1 cellular context compared by ENCODE assay signal in the genomic region with DNA sequence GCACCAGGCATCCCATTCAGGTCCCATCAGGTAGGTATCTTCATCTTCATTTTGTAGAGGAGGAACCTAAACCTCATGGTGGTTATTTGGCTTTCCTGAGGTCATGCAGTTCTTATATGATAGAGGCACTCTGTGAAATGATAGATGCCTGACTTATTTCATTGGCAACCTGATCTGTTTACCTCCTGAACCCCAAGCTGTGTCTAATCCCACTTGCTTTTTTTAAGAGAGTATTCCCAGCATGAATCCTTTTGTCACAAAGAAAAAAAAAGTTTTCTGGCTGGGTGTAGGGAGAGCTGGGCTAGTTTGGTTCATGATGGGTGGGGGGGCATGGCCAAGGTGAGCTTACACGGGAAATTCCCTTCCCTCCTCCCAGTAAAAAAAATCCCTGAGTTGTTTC.
TF ChIP-seq lines count a peak whose summit lies in the region.

No MANE protein-coding gene starts in this region.

TF ChIP-seq in HEK293, 187 proteins besides CTCF, POLR2A, EP300 and RAD21 (continued from another document):
- TF ChIP-seq, protein P1, sequence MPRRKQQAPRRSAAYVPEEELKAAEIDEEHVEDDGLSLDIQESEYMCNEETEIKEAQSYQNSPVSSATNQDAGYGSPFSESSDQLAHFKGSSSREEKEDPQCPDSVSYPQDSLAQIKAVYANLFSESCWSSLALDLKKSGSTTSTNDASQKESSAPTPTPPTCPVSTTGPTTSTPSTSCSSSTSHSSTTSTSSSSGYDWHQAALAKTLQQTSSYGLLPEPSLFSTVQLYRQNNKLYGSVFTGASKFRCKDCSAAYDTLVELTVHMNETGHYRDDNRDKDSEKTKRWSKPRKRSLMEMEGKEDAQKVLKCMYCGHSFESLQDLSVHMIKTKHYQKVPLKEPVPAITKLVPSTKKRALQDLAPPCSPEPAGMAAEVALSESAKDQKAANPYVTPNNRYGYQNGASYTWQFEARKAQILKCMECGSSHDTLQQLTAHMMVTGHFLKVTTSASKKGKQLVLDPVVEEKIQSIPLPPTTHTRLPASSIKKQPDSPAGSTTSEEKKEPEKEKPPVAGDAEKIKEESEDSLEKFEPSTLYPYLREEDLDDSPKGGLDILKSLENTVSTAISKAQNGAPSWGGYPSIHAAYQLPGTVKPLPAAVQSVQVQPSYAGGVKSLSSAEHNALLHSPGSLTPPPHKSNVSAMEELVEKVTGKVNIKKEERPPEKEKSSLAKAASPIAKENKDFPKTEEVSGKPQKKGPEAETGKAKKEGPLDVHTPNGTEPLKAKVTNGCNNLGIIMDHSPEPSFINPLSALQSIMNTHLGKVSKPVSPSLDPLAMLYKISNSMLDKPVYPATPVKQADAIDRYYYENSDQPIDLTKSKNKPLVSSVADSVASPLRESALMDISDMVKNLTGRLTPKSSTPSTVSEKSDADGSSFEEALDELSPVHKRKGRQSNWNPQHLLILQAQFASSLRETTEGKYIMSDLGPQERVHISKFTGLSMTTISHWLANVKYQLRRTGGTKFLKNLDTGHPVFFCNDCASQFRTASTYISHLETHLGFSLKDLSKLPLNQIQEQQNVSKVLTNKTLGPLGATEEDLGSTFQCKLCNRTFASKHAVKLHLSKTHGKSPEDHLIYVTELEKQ (tag by site-specific recombination; IDR thresholded peaks at IDR 0.05; ENCODE audit: borderline replicate concordance): no peak
- TF ChIP-seq ZNF335 (tag by site-specific recombination; conservative IDR thresholded peaks at IDR 0.05) (no peak), ZNF266 (tag by site-specific recombination; IDR thresholded peaks at IDR 0.05; ENCODE audit: low read depth) (no peak), ZNF341 (tag by site-specific recombination; IDR thresholded peaks at IDR 0.05; ENCODE audit: low read depth) (no peak), ZNF423 (tag by site-specific recombination; IDR thresholded peaks at IDR 0.05) (peak; percentile 51; the same call in 1 of the 2 replicates), ZNF433 (tag by site-specific recombination; IDR thresholded peaks at IDR 0.05; ENCODE audit: low read depth) (no peak), ZNF221 (tag by site-specific recombination; IDR thresholded peaks at IDR 0.05; ENCODE audit: borderline replicate concordance) (no peak), ZNF843 (tag by site-specific recombination; IDR thresholded peaks at IDR 0.05) (no peak), ZNF157 (tag by site-specific recombination; IDR thresholded peaks at IDR 0.05) (no peak), ZBTB1 (tag by site-specific recombination; IDR thresholded peaks at IDR 0.05) (no peak), ZNF544 (tag by site-specific recombination; IDR thresholded peaks at IDR 0.05) (no peak), IKZF3 (tag by site-specific recombination; IDR thresholded peaks at IDR 0.05) (no peak), MYNN (tag by site-specific recombination; IDR thresholded peaks at IDR 0.05; ENCODE audit: borderline replicate concordance) (no peak), GFI1B (tag by site-specific recombination; IDR thresholded peaks at IDR 0.05) (no peak), ZNF837 (tag by site-specific recombination; IDR thresholded peaks at IDR 0.05) (no peak), ZSCAN23 (tag by site-specific recombination; IDR thresholded peaks at IDR 0.05) (no peak), ZNF596 (tag by site-specific recombination; IDR thresholded peaks at IDR 0.05) (0 out of 2 replicates have a peak, but pooled peaks have one; percentile 25), ZIC2 (tag by site-specific recombination; IDR thresholded peaks at IDR 0.05) (peak; percentile 85), KLF1 (tag by site-specific recombination; IDR thresholded peaks at IDR 0.05) (no peak), ZNF248 (tag by site-specific recombination; IDR thresholded peaks at IDR 0.05) (no peak), ZNF112 (tag by site-specific recombination; IDR thresholded peaks at IDR 0.05) (no peak), SETDB1 (IDR thresholded peaks at IDR 0.05; ENCODE audit: insufficient read length, low read length) (no peak), RBAK (tag by site-specific recombination; IDR thresholded peaks at IDR 0.05) (no peak), ZNF561 (tag by site-specific recombination; IDR thresholded peaks at IDR 0.05; ENCODE audit: borderline replicate concordance) (no peak), SCRT1 (tag by site-specific recombination; IDR thresholded peaks at IDR 0.05; ENCODE audit: borderline replicate concordance) (no peak), HOXC10 (CRISPR knock-in tag; IDR thresholded peaks at IDR 0.05) (no peak), ZNF624 (tag by site-specific recombination; IDR thresholded peaks at IDR 0.05) (no peak), ZNF121 (tag by site-specific recombination; IDR thresholded peaks at IDR 0.05) (no peak)
- TF ChIP-seq, protein P2, sequence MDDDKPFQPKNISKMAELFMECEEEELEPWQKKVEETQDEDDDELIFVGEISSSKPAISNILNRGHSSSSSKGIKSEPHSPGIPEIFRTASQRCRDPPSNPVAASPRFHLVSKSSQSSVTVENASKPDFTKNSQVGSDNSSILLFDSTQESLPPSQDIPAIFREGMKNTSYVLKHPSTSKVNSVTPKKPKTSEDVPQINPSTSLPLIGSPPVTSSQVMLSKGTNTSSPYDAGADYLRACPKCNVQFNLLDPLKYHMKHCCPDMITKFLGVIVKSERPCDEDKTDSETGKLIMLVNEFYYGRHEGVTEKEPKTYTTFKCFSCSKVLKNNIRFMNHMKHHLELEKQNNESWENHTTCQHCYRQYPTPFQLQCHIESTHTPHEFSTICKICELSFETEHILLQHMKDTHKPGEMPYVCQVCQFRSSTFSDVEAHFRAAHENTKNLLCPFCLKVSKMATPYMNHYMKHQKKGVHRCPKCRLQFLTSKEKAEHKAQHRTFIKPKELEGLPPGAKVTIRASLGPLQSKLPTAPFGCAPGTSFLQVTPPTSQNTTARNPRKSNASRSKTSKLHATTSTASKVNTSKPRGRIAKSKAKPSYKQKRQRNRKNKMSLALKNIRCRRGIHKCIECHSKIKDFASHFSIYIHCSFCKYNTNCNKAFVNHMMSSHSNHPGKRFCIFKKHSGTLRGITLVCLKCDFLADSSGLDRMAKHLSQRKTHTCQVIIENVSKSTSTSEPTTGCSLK (tag by site-specific recombination; IDR thresholded peaks at IDR 0.05): no peak
- TF ChIP-seq, protein P3, sequence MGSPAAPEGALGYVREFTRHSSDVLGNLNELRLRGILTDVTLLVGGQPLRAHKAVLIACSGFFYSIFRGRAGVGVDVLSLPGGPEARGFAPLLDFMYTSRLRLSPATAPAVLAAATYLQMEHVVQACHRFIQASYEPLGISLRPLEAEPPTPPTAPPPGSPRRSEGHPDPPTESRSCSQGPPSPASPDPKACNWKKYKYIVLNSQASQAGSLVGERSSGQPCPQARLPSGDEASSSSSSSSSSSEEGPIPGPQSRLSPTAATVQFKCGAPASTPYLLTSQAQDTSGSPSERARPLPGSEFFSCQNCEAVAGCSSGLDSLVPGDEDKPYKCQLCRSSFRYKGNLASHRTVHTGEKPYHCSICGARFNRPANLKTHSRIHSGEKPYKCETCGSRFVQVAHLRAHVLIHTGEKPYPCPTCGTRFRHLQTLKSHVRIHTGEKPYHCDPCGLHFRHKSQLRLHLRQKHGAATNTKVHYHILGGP (tag by site-specific recombination; IDR thresholded peaks at IDR 0.05): no peak
- TF ChIP-seq, protein P4, sequence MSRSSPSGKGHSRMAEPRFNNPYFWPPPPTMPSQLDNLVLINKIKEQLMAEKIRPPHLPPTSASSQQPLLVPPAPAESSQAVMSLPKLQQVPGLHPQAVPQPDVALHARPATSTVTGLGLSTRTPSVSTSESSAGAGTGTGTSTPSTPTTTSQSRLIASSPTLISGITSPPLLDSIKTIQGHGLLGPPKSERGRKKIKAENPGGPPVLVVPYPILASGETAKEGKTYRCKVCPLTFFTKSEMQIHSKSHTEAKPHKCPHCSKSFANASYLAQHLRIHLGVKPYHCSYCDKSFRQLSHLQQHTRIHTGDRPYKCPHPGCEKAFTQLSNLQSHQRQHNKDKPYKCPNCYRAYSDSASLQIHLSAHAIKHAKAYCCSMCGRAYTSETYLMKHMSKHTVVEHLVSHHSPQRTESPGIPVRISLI (tag by site-specific recombination; IDR thresholded peaks at IDR 0.05): no peak
- TF ChIP-seq, protein P5, sequence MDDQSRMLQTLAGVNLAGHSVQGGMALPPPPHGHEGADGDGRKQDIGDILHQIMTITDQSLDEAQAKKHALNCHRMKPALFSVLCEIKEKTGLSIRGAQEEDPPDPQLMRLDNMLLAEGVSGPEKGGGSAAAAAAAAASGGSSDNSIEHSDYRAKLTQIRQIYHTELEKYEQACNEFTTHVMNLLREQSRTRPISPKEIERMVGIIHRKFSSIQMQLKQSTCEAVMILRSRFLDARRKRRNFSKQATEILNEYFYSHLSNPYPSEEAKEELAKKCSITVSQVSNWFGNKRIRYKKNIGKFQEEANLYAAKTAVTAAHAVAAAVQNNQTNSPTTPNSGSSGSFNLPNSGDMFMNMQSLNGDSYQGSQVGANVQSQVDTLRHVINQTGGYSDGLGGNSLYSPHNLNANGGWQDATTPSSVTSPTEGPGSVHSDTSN (CRISPR knock-in tag; IDR thresholded peaks at IDR 0.05): no peak
- TF ChIP-seq, protein P6, sequence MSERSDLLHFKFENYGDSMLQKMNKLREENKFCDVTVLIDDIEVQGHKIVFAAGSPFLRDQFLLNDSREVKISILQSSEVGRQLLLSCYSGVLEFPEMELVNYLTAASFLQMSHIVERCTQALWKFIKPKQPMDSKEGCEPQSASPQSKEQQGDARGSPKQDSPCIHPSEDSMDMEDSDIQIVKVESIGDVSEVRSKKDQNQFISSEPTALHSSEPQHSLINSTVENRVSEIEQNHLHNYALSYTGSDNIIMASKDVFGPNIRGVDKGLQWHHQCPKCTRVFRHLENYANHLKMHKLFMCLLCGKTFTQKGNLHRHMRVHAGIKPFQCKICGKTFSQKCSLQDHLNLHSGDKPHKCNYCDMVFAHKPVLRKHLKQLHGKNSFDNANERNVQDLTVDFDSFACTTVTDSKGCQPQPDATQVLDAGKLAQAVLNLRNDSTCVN (tag by site-specific recombination; optimal IDR thresholded peaks at IDR 0.05): no peak
